ENCODE assay signal across 8 cellular contexts in the genomic region with DNA sequence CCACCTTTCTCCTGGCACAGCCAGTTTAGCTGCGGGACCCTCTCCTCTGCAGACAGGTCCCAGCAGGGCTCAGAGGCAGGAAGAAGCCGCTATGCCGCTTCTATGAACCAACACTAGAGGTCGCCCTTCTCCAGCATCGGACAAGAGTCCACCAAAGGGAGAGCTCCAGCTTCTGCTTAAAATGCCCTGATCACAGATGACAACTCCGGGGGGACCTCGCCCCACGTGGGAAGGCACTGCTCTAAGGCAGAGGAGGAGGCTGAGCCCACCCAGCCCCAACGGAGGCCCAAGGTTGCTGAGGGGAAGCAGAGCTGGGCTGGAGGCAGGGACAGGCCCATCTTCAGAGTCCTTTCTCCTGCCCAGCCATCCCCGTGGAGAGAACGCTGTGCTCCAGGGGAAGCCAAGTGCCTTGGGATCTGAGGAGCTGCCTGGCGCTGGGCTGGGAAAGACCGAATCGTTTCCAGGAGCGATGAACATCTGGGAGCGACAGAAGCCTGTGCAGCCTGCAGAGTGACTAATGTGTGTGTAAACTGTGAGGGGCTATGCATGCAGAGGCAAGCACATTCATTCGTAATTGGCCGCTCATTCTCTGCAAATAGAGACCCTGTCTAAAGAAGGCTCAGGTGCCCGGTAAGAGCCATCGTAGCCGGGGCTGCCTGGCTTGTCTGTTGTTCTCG. TPM values are rescaled to one million over a fixed set of nuclear protein-coding genes. Genes with fewer than 3 reads are reported as not detected.
DNase-seq lines count a peak whose midpoint lies in the region; ATAC-seq and TF ChIP-seq lines count a peak whose summit lies in the region.

No MANE protein-coding gene starts in this region.

- peak; percentile 91 for TF ChIP-seq RAD21 in SK-N-SH (IDR thresholded peaks at IDR 0.05; ENCODE audit: low read length)

- no peaks in the 10 kb centered on the region for H3F3A ChIP-seq in SK-N-SH (replicated peaks; ENCODE audit: insufficient read depth)

- H3K9me3 Mint-ChIP-seq in brain: peaks cover 0 to 13% (median 4%) of the 10 kb centered on the region in 5 experiments

- POLR2A ChIA-PET in SK-N-SH (lab: Yijun Ruan, JAX): interaction anchor here (1.4 kb wide), 1 partner anchor 71 kb away, joined by 3 read pairs; no protein-coding TSS in a partner anchor

- peak overlapping the region; percentile 52 to 84 (median 77) for H3K27ac Mint-ChIP-seq in brain

- H3K36me3 Mint-ChIP-seq in brain: peaks cover 36% of the 10 kb centered on the region

- TF ChIP-seq EP300 in SK-N-SH (IDR thresholded peaks at IDR 0.05; ENCODE audit: borderline replicate concordance in 1 of 2, low read depth in 1 of 2, low read length in 1 of 2): no peak

- peak overlapping the region; percentile 89 for H3K4me2 ChIP-seq in SK-N-SH

- H3K9me2 ChIP-seq in SK-N-SH: no peaks in the 10 kb centered on the region

- H3K4me3 ChIP-seq in SK-N-SH (ENCODE audit: low read depth in 2 of 2, low read length in 1 of 2): peak overlapping the region; percentile 33 to 45

- no peaks in the 10 kb centered on the region for H3K79me2 ChIP-seq in SK-N-SH (ENCODE audit: insufficient read depth)

- CTCF ChIA-PET in SK-N-SH (lab: Yijun Ruan, JAX): interaction anchor here (0.5 to 4.4 kb wide), 50 partner anchors 10 to 620 kb away, joined by 3 to 61 read pairs (median 5); partner anchors contain the start of gene BDH1

- 0 out of 2 replicates have a peak overlapping the region, but pooled peaks have one; percentile 32 for H2AFZ ChIP-seq in SK-N-SH (ENCODE audit: low read depth)

- H3K4me1 ChIP-seq in SK-N-SH (ENCODE audit: control insufficient read depth in 1 of 2, insufficient read depth in 2 of 2, low read depth in 1 of 2, low read length in 1 of 2): peaks cover 0 to 7% of the 10 kb centered on the region in 2 experiments; a peak in 1 of 4 replicates

- no peak overlapping the region for H3K27ac ChIP-seq in SK-N-SH (ENCODE audit: low read depth in 2 of 2, low read length in 1 of 2)

- 18% methylated on average over 12 of the region's 22 CpGs for WGBS in SK-N-SH (ENCODE audit: low lambda C conversion rate)

- H3K4me3 Mint-ChIP-seq in brain: peak overlapping the region in 3 of 5 experiments; percentile 18 to 74 (median 60)

- H3K36me3 ChIP-seq in SK-N-SH (replicated peaks in 1 of 2; ENCODE audit: control insufficient read depth in 1 of 2, insufficient read depth in 2 of 2, low read length in 1 of 2): no peaks in the 10 kb centered on the region

- DNase-seq in GM04504 (ENCODE audit: low read depth) (peak; percentile 60), SK-N-SH (peak; percentile 89), iPS-NIHi7 (ENCODE audit: extremely low spot score) (peak; percentile 93), NCI-H748 treated with DMSO at 0.1 percent for 48 hours (lab: John Stamatoyannopoulos, UW) (no peak), NCI-H510A (lab: John Stamatoyannopoulos, UW) (no peak)
- peak; percentile 82 for DNase-seq in stimulated activated CD4-positive, alpha-beta T cell treated with anti-CD3 and anti-CD28 coated beads, Interleukin-15, amount 100 ng/mL, for 24 hours

- no peak overlapping the region for H3K9ac ChIP-seq in SK-N-SH

- TF ChIP-seq CTCF in SK-N-SH (IDR thresholded peaks at IDR 0.05): peak; percentile 94
- TF ChIP-seq CTCF in brain (conservative IDR thresholded peaks at IDR 0.05): peak; percentile 81 to 90

- no peaks in the 10 kb centered on the region for H4K20me1 ChIP-seq in SK-N-SH (ENCODE audit: insufficient read depth)

- peak; percentile 84 for ATAC-seq in HG02678 (IDR thresholded peaks at IDR 0.05; ENCODE audit: unreplicated experiment)

- H3K27me3 Mint-ChIP-seq in brain: peaks cover 6% of the 10 kb centered on the region

- peaks cover 18% of the 10 kb centered on the region for H3K4me1 Mint-ChIP-seq in brain

- H3K9me3 ChIP-seq in SK-N-SH: no peaks in the 10 kb centered on the region

- no peaks in the 10 kb centered on the region for H3K27me3 ChIP-seq in SK-N-SH (ENCODE audit: insufficient read depth)

TF ChIP-seq in SK-N-SH, 30 proteins besides CTCF, POLR2A, EP300 and RAD21:
- TF ChIP-seq MXI1 (IDR thresholded peaks at IDR 0.05; ENCODE audit: low read depth, low read length) (peak; percentile 90), FOSL2 (IDR thresholded peaks at IDR 0.05; ENCODE audit: borderline replicate concordance, low read depth) (no peak), TAF1 (IDR thresholded peaks at IDR 0.05; ENCODE audit: borderline replicate concordance, low read depth, low read length) (no peak), SMC3 (IDR thresholded peaks at IDR 0.05; ENCODE audit: low read depth, low read length) (peak; percentile 74), YY1 (IDR thresholded peaks at IDR 0.05; ENCODE audit: low read depth) (no peak), RFX5 (IDR thresholded peaks at IDR 0.05; ENCODE audit: low read length) (peak; percentile 62), JUND (IDR thresholded peaks at IDR 0.05) (no peak), NFIC (IDR thresholded peaks at IDR 0.05; ENCODE audit: borderline replicate concordance) (no peak)
- TF ChIP-seq, protein P1, sequence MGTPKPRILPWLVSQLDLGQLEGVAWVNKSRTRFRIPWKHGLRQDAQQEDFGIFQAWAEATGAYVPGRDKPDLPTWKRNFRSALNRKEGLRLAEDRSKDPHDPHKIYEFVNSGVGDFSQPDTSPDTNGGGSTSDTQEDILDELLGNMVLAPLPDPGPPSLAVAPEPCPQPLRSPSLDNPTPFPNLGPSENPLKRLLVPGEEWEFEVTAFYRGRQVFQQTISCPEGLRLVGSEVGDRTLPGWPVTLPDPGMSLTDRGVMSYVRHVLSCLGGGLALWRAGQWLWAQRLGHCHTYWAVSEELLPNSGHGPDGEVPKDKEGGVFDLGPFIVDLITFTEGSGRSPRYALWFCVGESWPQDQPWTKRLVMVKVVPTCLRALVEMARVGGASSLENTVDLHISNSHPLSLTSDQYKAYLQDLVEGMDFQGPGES (IDR thresholded peaks at IDR 0.05; ENCODE audit: low read depth, low read length): no peak
- TF ChIP-seq, protein P2, sequence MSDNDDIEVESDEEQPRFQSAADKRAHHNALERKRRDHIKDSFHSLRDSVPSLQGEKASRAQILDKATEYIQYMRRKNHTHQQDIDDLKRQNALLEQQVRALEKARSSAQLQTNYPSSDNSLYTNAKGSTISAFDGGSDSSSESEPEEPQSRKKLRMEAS (IDR thresholded peaks at IDR 0.05; ENCODE audit: low read depth): no peak

RNA-seq across cellular contexts. Expression of gene BDH1, which starts 43.5 kb away (rescaled TPM):
- polyA plus RNA-seq in SK-N-SH (2012; rRNA removed): 19.7 and 19.8 TPM in 2 replicates
- polyA plus RNA-seq in SK-N-SH (2012; cell fraction: cytosol; rRNA removed): 11.1 and 16.2 TPM in 2 replicates
- polyA plus RNA-seq in SK-N-SH (2012; cell fraction: nucleus; rRNA removed): 52.5 and 53.5 TPM in 2 replicates
- polyA plus RNA-seq in brain (ENCODE audit: insufficient read depth, low read depth, low replicate concordance): 43.2 TPM

Comparison
In these comparisons a context has a peak if more than half of its experiments do, and no peak if none do; other contexts are left out.
1. DNase-seq: peak in GM04504 (single experiment), SK-N-SH (single experiment), iPS-NIHi7 (single experiment) and stimulated activated CD4-positive, alpha-beta T cell treated with anti-CD3 and anti-CD28 coated beads, Interleukin-15, amount 100 ng/mL, for 24 hours (single experiment); none in NCI-H748 treated with DMSO at 0.1 percent for 48 hours (single experiment) and NCI-H510A (single experiment).